ENCODE assay signal across 8 cellular contexts in genomic region chr1:28172690-28173150, GRCh38. TPM values are rescaled to one million over a fixed set of nuclear protein-coding genes. Genes with fewer than 3 reads are reported as not detected.
DNase-seq lines count a peak whose midpoint lies in the region; ATAC-seq and TF ChIP-seq lines count a peak whose summit lies in the region.

No MANE protein-coding gene starts in this region.

- 65% methylated on average over 7 of the region's 8 CpGs for WGBS in mesenchymal stem cell

- peak; percentile 62 for ATAC-seq in GM21515 (IDR thresholded peaks at IDR 0.05; ENCODE audit: unreplicated experiment)
- peak; percentile 31 for ATAC-seq in HG03575 (IDR thresholded peaks at IDR 0.05; ENCODE audit: extremely low read depth, insufficient number of reproducible peaks, low FRiP score, unreplicated experiment)

- H3K9me3 Mint-ChIP-seq in activated T-cell treated with anti-CD3 and anti-CD28 coated beads, Interleukin-2, amount 50 U/mL, for 24 hours, result no peaks in the 10 kb centered on the region
- no peaks in the 10 kb centered on the region for H3K9me3 Mint-ChIP-seq in osteocyte (ENCODE audit: unreplicated experiment)

- no peak overlapping the region for H2BK5ac ChIP-seq in mesenchymal stem cell (ENCODE audit: low read depth, low read length, poor library complexity, severe bottlenecking)

- H2BK12ac ChIP-seq in mesenchymal stem cell (ENCODE audit: low read length in 2 of 2), result no peak overlapping the region

- no peaks in the 10 kb centered on the region for H3K9me3 ChIP-seq in mesenchymal stem cell (ENCODE audit: control insufficient read depth, low read length)

- no peak overlapping the region for H3K18ac ChIP-seq in mesenchymal stem cell (ENCODE audit: low read depth in 1 of 2, low read length in 2 of 2)

- no peak overlapping the region for H3K27ac ChIP-seq in mesenchymal stem cell (ENCODE audit: low read length, poor library complexity, severe bottlenecking)

- peaks cover 44% of the 10 kb centered on the region for H3K4me1 Mint-ChIP-seq in activated T-cell treated with anti-CD3 and anti-CD28 coated beads, Interleukin-2, amount 50 U/mL, for 24 hours (ENCODE audit: low read depth)
- no peaks in the 10 kb centered on the region for H3K4me1 Mint-ChIP-seq in osteocyte (ENCODE audit: unreplicated experiment)

- H3K4me3 ChIP-seq in GM12865 (ENCODE audit: low read depth, low read length) (no peak overlapping the region), mesenchymal stem cell (ENCODE audit: insufficient read depth in 1 of 2, low read depth in 1 of 2, low read length in 2 of 2) (peak overlapping the region in 1 of 2 experiments; percentile 44)

- H3K27me3 Mint-ChIP-seq in activated T-cell treated with anti-CD3 and anti-CD28 coated beads, Interleukin-2, amount 50 U/mL, for 24 hours, result peaks cover 35% of the 10 kb centered on the region
- peaks cover 10% of the 10 kb centered on the region for H3K27me3 Mint-ChIP-seq in osteocyte (ENCODE audit: unreplicated experiment)

- H3K4ac ChIP-seq in mesenchymal stem cell (ENCODE audit: low read depth in 1 of 2, low read length in 2 of 2), result no peak overlapping the region

- H2BK15ac ChIP-seq in mesenchymal stem cell (ENCODE audit: low read depth, poor library complexity, severe bottlenecking), result no peak overlapping the region

- H3K36me3 Mint-ChIP-seq in activated T-cell treated with anti-CD3 and anti-CD28 coated beads, Interleukin-2, amount 50 U/mL, for 24 hours (ENCODE audit: low read depth), result no peaks in the 10 kb centered on the region
- H3K36me3 Mint-ChIP-seq in osteocyte (ENCODE audit: unreplicated experiment), result no peaks in the 10 kb centered on the region

- peak overlapping the region; percentile 40 for H3K9ac ChIP-seq in mesenchymal stem cell (ENCODE audit: low read length)

- no peak overlapping the region for H3K23ac ChIP-seq in mesenchymal stem cell (ENCODE audit: low read length in 2 of 2)

- no peak overlapping the region for H4K91ac ChIP-seq in mesenchymal stem cell (ENCODE audit: low read length)

- no peak overlapping the region for H2BK120ac ChIP-seq in mesenchymal stem cell (ENCODE audit: low read depth, low read length)

- no peaks in the 10 kb centered on the region for H3K79me1 ChIP-seq in mesenchymal stem cell (replicated peaks; ENCODE audit: low read length, poor library complexity, severe bottlenecking)

- H3K4me3 Mint-ChIP-seq in activated T-cell treated with anti-CD3 and anti-CD28 coated beads, Interleukin-2, amount 50 U/mL, for 24 hours, result peak overlapping the region; percentile 9
- no peak overlapping the region for H3K4me3 Mint-ChIP-seq in osteocyte (ENCODE audit: unreplicated experiment)

- DNase-seq in GM12865 (ENCODE audit: low read depth) (peak; percentile 95), mesenchymal stem cell (peak; percentile 34), RKO (ENCODE audit: low spot score) (no peak), NCI-H2107 treated with DMSO at 0.1 percent for 48 hours (lab: John Stamatoyannopoulos, UW; ENCODE audit: unreplicated experiment) (no peak), osteocyte (ENCODE audit: extremely low spot score, unreplicated experiment) (no peak)
- DNase-seq in activated T-cell treated with anti-CD3 and anti-CD28 coated beads, Interleukin-2, amount 50 U/mL, for 24 hours, result no peak

- no peak overlapping the region for H3K27ac Mint-ChIP-seq in activated T-cell treated with anti-CD3 and anti-CD28 coated beads, Interleukin-2, amount 50 U/mL, for 24 hours
- no peak overlapping the region for H3K27ac Mint-ChIP-seq in osteocyte (ENCODE audit: unreplicated experiment)

- H4K8ac ChIP-seq in mesenchymal stem cell (ENCODE audit: low read length), result no peak overlapping the region

- H3K4me1 ChIP-seq in mesenchymal stem cell (ENCODE audit: control insufficient read depth, insufficient read depth, low read depth, low read length), result peaks cover 2% of the 10 kb centered on the region

- H2AK5ac ChIP-seq in mesenchymal stem cell (ENCODE audit: low read length, severe bottlenecking), result no peak overlapping the region

- no peak overlapping the region for H2AFZ ChIP-seq in mesenchymal stem cell (ENCODE audit: low read depth, low read length)

- H3K27me3 ChIP-seq in mesenchymal stem cell (ENCODE audit: control insufficient read depth in 1 of 2, insufficient read depth in 1 of 2, low read length in 2 of 2), result peaks cover 0 to 14% of the 10 kb centered on the region in 2 experiments

- no peak overlapping the region for H3K14ac ChIP-seq in mesenchymal stem cell (ENCODE audit: low read length in 2 of 2)

- H3K36me3 ChIP-seq in mesenchymal stem cell (ENCODE audit: control insufficient read depth in 1 of 2, insufficient read depth in 2 of 2, low read depth in 1 of 2, low read length in 2 of 2), result no peaks in the 10 kb centered on the region

- H3K4me2 ChIP-seq in mesenchymal stem cell (ENCODE audit: low read length, poor library complexity, severe bottlenecking), result no peak overlapping the region

- TF ChIP-seq CTCF in GM12865 (IDR thresholded peaks at IDR 0.05; ENCODE audit: insufficient read depth, low read depth, low read length, missing control alignments) (no peak), osteocyte (IDR thresholded peaks at IDR 0.05) (no peak)

RNA-seq across cellular contexts. Expression of gene PTAFR, which starts 3.8 kb away (rescaled TPM):
- polyA plus RNA-seq in mesenchymal stem cell (2013, experiment 1 of 2), result 0.07 TPM
- polyA plus RNA-seq in mesenchymal stem cell (2013, experiment 2 of 2), result 0.08 TPM
- 0.08 TPM in 1 of 2 replicates, not detected in the other for total RNA-seq in osteocyte

Comparison
In these comparisons a context has a peak if more than half of its experiments do, and no peak if none do; other contexts are left out.
1. DNase-seq: peak in GM12865 (single experiment) and mesenchymal stem cell (single experiment); none in activated T-cell treated with anti-CD3 and anti-CD28 coated beads, Interleukin-2, amount 50 U/mL, for 24 hours (single experiment), RKO (single experiment), NCI-H2107 treated with DMSO at 0.1 percent for 48 hours (single experiment) and osteocyte (single experiment).